ENCODE assay signal across 1 cellular context in genomic region chr4:87188063-87188462, GRCh38.
A peak's percentile ranks its signal among the peaks of the same experiment; 100 is the strongest.
TF ChIP-seq lines count a peak whose summit lies in the region.

No MANE protein-coding gene starts in this region.

TF ChIP-seq in HEK293, 187 proteins besides CTCF, POLR2A, EP300 and RAD21 (continued from another document):
- TF ChIP-seq ZNF121 (tag by site-specific recombination; IDR thresholded peaks at IDR 0.05) (no peak), ZNF280C (tag by site-specific recombination; IDR thresholded peaks at IDR 0.05) (no peak), ZNF549 (tag by site-specific recombination; IDR thresholded peaks at IDR 0.05) (no peak), ZNF202 (tag by site-specific recombination; IDR thresholded peaks at IDR 0.05; ENCODE audit: borderline replicate concordance) (no peak), KLF8 (tag by site-specific recombination; IDR thresholded peaks at IDR 0.05) (peak; percentile 28; the same call in 1 of the 2 replicates), ZBTB49 (tag by site-specific recombination; IDR thresholded peaks at IDR 0.05; ENCODE audit: low read depth) (no peak), ZNF776 (tag by site-specific recombination; IDR thresholded peaks at IDR 0.05; ENCODE audit: borderline replicate concordance) (no peak), ZIC2 (tag by site-specific recombination; IDR thresholded peaks at IDR 0.05) (no peak), REPIN1 (tag by site-specific recombination; IDR thresholded peaks at IDR 0.05; ENCODE audit: low read depth) (0 out of 2 replicates have a peak, but pooled peaks have one; percentile 50), PRDM6 (tag by site-specific recombination; IDR thresholded peaks at IDR 0.05) (peak; percentile 94), ZNF175 (tag by site-specific recombination; IDR thresholded peaks at IDR 0.05) (no peak), ZBTB44 (tag by site-specific recombination; IDR thresholded peaks at IDR 0.05) (peak; percentile 63; the same call in 1 of the 2 replicates), ZNF629 (tag by site-specific recombination; IDR thresholded peaks at IDR 0.05) (peak; percentile 69), INSM2 (tag by site-specific recombination; IDR thresholded peaks at IDR 0.05) (peak; percentile 65; the same call in 1 of the 2 replicates)
